Comparison of ENCODE assay signal across 18 cellular contexts in the genomic region with DNA sequence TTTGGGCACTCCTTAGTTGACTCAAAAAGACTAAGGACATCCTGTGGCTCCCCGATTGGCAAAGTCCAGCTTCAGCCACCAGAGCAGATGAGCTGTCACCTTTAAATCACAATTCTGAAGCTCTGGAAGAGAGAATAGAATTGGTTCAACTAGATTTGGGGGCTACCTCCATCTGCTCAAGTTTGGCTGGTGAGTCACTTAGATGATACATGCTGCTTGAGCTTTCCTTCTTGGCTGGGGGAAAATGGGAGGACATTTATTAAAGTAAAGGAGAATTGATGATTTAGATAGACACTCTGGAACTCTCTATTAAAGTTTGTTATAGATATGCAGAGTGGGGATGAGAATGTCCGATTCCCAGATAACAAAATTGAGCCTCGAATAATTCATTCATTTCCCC. TPM values are rescaled to one million over a fixed set of nuclear protein-coding genes. Genes with fewer than 3 reads are reported as not detected.
DNase-seq lines count a peak whose midpoint lies in the region; ATAC-seq and TF ChIP-seq lines count a peak whose summit lies in the region.
"Had no signal": no experiment of that assay in that cellular context is flagged by ENCODE, and none has a peak within 500 bp of the region (broad histone marks: within the 10 kb centered on the region; RNA-seq: fewer than 3 reads in every experiment).

No MANE protein-coding gene starts in this region.

- TF ChIP-seq CTCF in VCaP (conservative IDR thresholded peaks at IDR 0.05) (no peak), foreskin fibroblast (IDR thresholded peaks at IDR 0.05; ENCODE audit: low read depth, low read length) (no peak), suprapubic skin (IDR thresholded peaks at IDR 0.05) (no peak)

- no peak for TF ChIP-seq EP300 in suprapubic skin (IDR thresholded peaks at IDR 0.05)

- no peaks in the 10 kb centered on the region for H3K9me3 ChIP-seq in suprapubic skin

- no peaks in the 10 kb centered on the region for H3K4me1 ChIP-seq in suprapubic skin

- H3K27me3 ChIP-seq in suprapubic skin = no peaks in the 10 kb centered on the region

- DNase-seq in AG20443 (ENCODE audit: low spot score) (peak; percentile 16), HCEC 1CT (peak; percentile 27), foreskin fibroblast (peak; percentile 40 to 67), NCI-H187 treated with DMSO at 0.1 percent for 48 hours (lab: John Stamatoyannopoulos, UW) (no peak), suprapubic skin (ENCODE audit: low spot score in 2 of 2) (no peak)
- DNase-seq: ACHN; CD8-positive, alpha-beta T cell; COR-L47; DMS153; DMS79 treated with DMSO at 0.1 percent for 48 hours; GF-D8; GOT3; H9; KG1 had no signal

- no peak for TF ChIP-seq POLR2A in suprapubic skin (IDR thresholded peaks at IDR 0.05)

- 85% methylated on average over 3 of the region's 3 CpGs for WGBS in suprapubic skin

- H3K4me3 ChIP-seq in foreskin fibroblast (ENCODE audit: low read depth in 1 of 2, low read length in 2 of 2) (no peak overlapping the region), suprapubic skin (no peak overlapping the region)

- H3K27ac ChIP-seq in VCaP (peak overlapping the region; percentile 77), suprapubic skin (no peak overlapping the region)

- ATAC-seq in HG03460 (IDR thresholded peaks at IDR 0.05; ENCODE audit: unreplicated experiment) = no peak
- no peak for ATAC-seq in HG02981 (IDR thresholded peaks at IDR 0.05; ENCODE audit: unreplicated experiment)
- ATAC-seq: CD8-positive, alpha-beta T cell had no signal

- no peaks in the 10 kb centered on the region for H3K36me3 ChIP-seq in suprapubic skin

RNA-seq across cellular contexts. Expression of a gene that starts 30.0 kb away (rescaled TPM):
- total RNA-seq in suprapubic skin = under 1 TPM in 3 of 4 donors, not detected in 1; 0.21 to 0.62 (median 0.38) TPM
- total RNA-seq: CD8-positive, alpha-beta T cell; HT-29 had no signal

Comparison
In these comparisons a context has a peak if more than half of its experiments do, and no peak if none do; other contexts are left out.
1. DNase-seq: peak in AG20443 (single experiment), HCEC 1CT (single experiment) and foreskin fibroblast (2 of 2); none in NCI-H187 treated with DMSO at 0.1 percent for 48 hours (single experiment) and suprapubic skin (0 of 2).